Comparison of ENCODE assay signal across 27 cellular contexts in genomic region chr17:79955167-79955549, GRCh38.
DNase-seq lines count a peak whose midpoint lies in the region; ATAC-seq, FAIRE-seq and TF ChIP-seq lines count a peak whose summit lies in the region.
"Had no signal": no experiment of that assay in that cellular context is flagged by ENCODE, and none has a peak within 500 bp of the region (broad histone marks: within the 10 kb centered on the region; RNA-seq: fewer than 3 reads in every experiment).

No MANE protein-coding gene starts in this region.

- ATAC-seq in SK-N-SH treated with all-trans-retinoic acid at 6 μM for 48 hours (no peak), right lobe of liver (no peak), HepG2 (no peak), upper lobe of right lung (no peak)
- ATAC-seq: CD8-positive, alpha-beta T cell had no signal

- no peak for TF ChIP-seq POLR2A in right lobe of liver (IDR thresholded peaks at IDR 0.05)
- no peak for TF ChIP-seq POLR2A in HepG2 (IDR thresholded peaks at IDR 0.05; ENCODE audit: insufficient read depth in 1 of 2, low read depth in 2 of 2, low read length in 2 of 2)

- H3K4me2 ChIP-seq in SK-N-SH (no peak overlapping the region), HepG2 (ENCODE audit: low read depth, low read length) (no peak overlapping the region)

- no peaks in the 10 kb centered on the region for H3F3A ChIP-seq in SK-N-SH (replicated peaks; ENCODE audit: insufficient read depth)

- in situ Hi-C loops in HepG2 (cut with HindIII; ENCODE audit: extremely low pct_ligation_motif_present, low pct_unique_long_range_greater_than_20kb): no loop called here

- TF ChIP-seq EP300 in SK-N-SH (IDR thresholded peaks at IDR 0.05; ENCODE audit: borderline replicate concordance in 1 of 2, low read depth in 1 of 2, low read length in 1 of 2): no peak
- TF ChIP-seq EP300 in HepG2 (IDR thresholded peaks at IDR 0.05; ENCODE audit: low read depth in 2 of 2, low read length in 2 of 2): no peak
- no peak for TF ChIP-seq EP300 in HepG2 (CRISPR knock-in tag; IDR thresholded peaks at IDR 0.05; ENCODE audit: borderline replicate concordance)

- 94% methylated on average over 10 of the region's 10 CpGs for WGBS in SK-N-SH (ENCODE audit: low lambda C conversion rate)
- WGBS in right lobe of liver (ENCODE audit: insufficient coverage, low coverage, low lambda C conversion rate, missing lambda C conversion rate): 88% methylated on average over 6 of the region's 10 CpGs
- 94% methylated on average over 10 of the region's 10 CpGs for WGBS in HepG2 (ENCODE audit: low lambda C conversion rate)

- peak; percentile 32 for DNase-seq in SK-N-SH
- peak in 2 of 3 donors; percentile 26 to 29 for DNase-seq in right lobe of liver
- DNase-seq in HepG2 (ENCODE audit: low spot score): no peak
- peak; percentile 35 for DNase-seq in islet precursor cell
- DNase-seq in upper lobe of right lung: peak; percentile 61
- no peak for DNase-seq in GM19240 (ENCODE audit: insufficient read length, low spot score)
- DNase-seq in NCI-H446 (lab: John Stamatoyannopoulos, UW): no peak
- DNase-seq: Calu3, DMS153, GOT3, HCEC 1CT, KG1, NCI-H1092, NCI-H1436, NCI-H187 treated with DMSO at 0.1 percent for 48 hours, NCI-H2107, NCI-H2227 treated with DMSO at 0.1 percent for 48 hours, NCI-H510A treated with DMSO at 0.1 percent for 48 hours, NCI-H748 treated with DMSO at 0.1 percent for 48 hours, SJCRH30 had no signal

- POLR2A ChIA-PET in SK-N-SH (lab: Yijun Ruan, JAX): no interaction called here
- POLR2A ChIA-PET in HepG2 (lab: Yijun Ruan, JAX): no interaction called here

- H3K4me1 ChIP-seq in SK-N-SH (ENCODE audit: control insufficient read depth in 1 of 2, insufficient read depth in 2 of 2, low read depth in 1 of 2, low read length in 1 of 2) (peaks cover 3% of the 10 kb centered on the region in 2 experiments; a peak in 2 of 4 replicates), right lobe of liver (peaks cover 0 to 9% (median 0%) of the 10 kb centered on the region in 4 donors), HepG2 (ENCODE audit: insufficient read depth, low read length) (peaks cover 26% of the 10 kb centered on the region), upper lobe of right lung (peaks cover 19% of the 10 kb centered on the region)

- H3K27ac ChIP-seq in SK-N-SH (ENCODE audit: low read depth in 2 of 2, low read length in 1 of 2) (no peak overlapping the region), right lobe of liver (no peak overlapping the region), HepG2 (ENCODE audit: extremely low read length, insufficient read depth, low read length) (no peak overlapping the region), upper lobe of right lung (no peak overlapping the region)
- H3K27ac ChIP-seq: 22Rv1; BLaER1 treated with 17β-estradiol and CSF1 and Interleukin-3, amounts not matched to agents 10 nM and 100 nM; HL-60; RWPE1; SJCRH30 had no signal

- H3K9me3 ChIP-seq in SK-N-SH (no peaks in the 10 kb centered on the region), right lobe of liver (no peaks in the 10 kb centered on the region), HepG2 (ENCODE audit: low read length) (no peaks in the 10 kb centered on the region), upper lobe of right lung (no peaks in the 10 kb centered on the region)
- H3K9me3 ChIP-seq: BLaER1 treated with 17β-estradiol and CSF1 and Interleukin-3, amounts not matched to agents 10 nM and 100 nM; SJCRH30 had no signal

- H3K9me2 ChIP-seq in SK-N-SH: no peaks in the 10 kb centered on the region

- TF ChIP-seq RAD21 in SK-N-SH (IDR thresholded peaks at IDR 0.05; ENCODE audit: low read length): no peak
- TF ChIP-seq RAD21 in HepG2 (CRISPR knock-in tag; IDR thresholded peaks at IDR 0.05): no peak

- CTCF ChIA-PET in SK-N-SH (lab: Yijun Ruan, JAX): interaction anchor here (1.0 to 1.9 kb wide), 4 partner anchors 11 to 209 kb away, joined by 3 to 5 read pairs (median 4); no protein-coding TSS in a partner anchor
- CTCF ChIA-PET in HepG2 (lab: Yijun Ruan, JAX; ENCODE audit: low intra/inter-chr PET ratio, low total read pairs): no interaction called here

- intact Hi-C loops in right lobe of liver (cut with DNase I): no loop called here
- intact Hi-C loops in HepG2 (cut with micrococcal nuclease; ENCODE audit: unreplicated experiment): no loop called here
- intact Hi-C loops in upper lobe of right lung (cut with DNase I): no loop called here

- TF ChIP-seq CTCF in SK-N-SH (IDR thresholded peaks at IDR 0.05): no peak
- TF ChIP-seq CTCF in right lobe of liver (IDR thresholded peaks at IDR 0.05): no peak
- no peak for TF ChIP-seq CTCF in HepG2 (CRISPR knock-in tag; IDR thresholded peaks at IDR 0.05)
- TF ChIP-seq CTCF in upper lobe of right lung (IDR thresholded peaks at IDR 0.05): no peak

- FAIRE-seq in HepG2 (lab: Jason Lieb, UNC): no peak
- FAIRE-seq: GM12891 had no signal

- H3K4me3 ChIP-seq in SK-N-SH (ENCODE audit: low read depth in 2 of 2, low read length in 1 of 2): no peak overlapping the region
- H3K4me3 ChIP-seq in right lobe of liver: no peak overlapping the region
- H3K4me3 ChIP-seq in HepG2 (replicated peaks in 1 of 3; ENCODE audit: insufficient read depth in 1 of 3, low read depth in 2 of 3, low read length in 3 of 3): no peak overlapping the region
- H3K4me3 ChIP-seq in upper lobe of right lung: no peak overlapping the region
- H3K4me3 ChIP-seq: BLaER1 treated with 17β-estradiol and CSF1 and Interleukin-3, amounts not matched to agents 10 nM and 100 nM; SJCRH30 had no signal

- H3K27me3 ChIP-seq in SK-N-SH (ENCODE audit: insufficient read depth) (no peaks in the 10 kb centered on the region), right lobe of liver (no peaks in the 10 kb centered on the region), HepG2 (ENCODE audit: control insufficient read depth in 1 of 2, insufficient read depth in 2 of 2, low read length in 2 of 2) (no peaks in the 10 kb centered on the region), upper lobe of right lung (no peaks in the 10 kb centered on the region)
- H3K27me3 ChIP-seq: SJCRH30 had no signal

- H3K9ac ChIP-seq in SK-N-SH (no peak overlapping the region), HepG2 (ENCODE audit: insufficient read depth, low read depth, low read length) (no peak overlapping the region)
- H3K9ac ChIP-seq: BLaER1 treated with 17β-estradiol and CSF1 and Interleukin-3, amounts not matched to agents 10 nM and 100 nM had no signal

- H3K36me3 ChIP-seq in SK-N-SH (replicated peaks in 1 of 2; ENCODE audit: control insufficient read depth in 1 of 2, insufficient read depth in 2 of 2, low read length in 1 of 2) (peaks cover 0 to 13% of the 10 kb centered on the region in 2 experiments), right lobe of liver (no peaks in the 10 kb centered on the region), HepG2 (replicated peaks in 1 of 2; ENCODE audit: control insufficient read depth in 1 of 2, insufficient read depth in 2 of 2, low read length in 2 of 2) (peaks cover 0 to 3% of the 10 kb centered on the region in 2 experiments; a peak in 3 of 5 replicates), upper lobe of right lung (no peaks in the 10 kb centered on the region)
- H3K36me3 ChIP-seq: SJCRH30 had no signal

- peaks cover 1% of the 10 kb centered on the region; the same call in 1 of the 2 replicates for H3K79me2 ChIP-seq in SK-N-SH (ENCODE audit: insufficient read depth)
- H3K79me2 ChIP-seq in HepG2 (ENCODE audit: insufficient read depth, low read length): no peaks in the 10 kb centered on the region

- H4K20me1 ChIP-seq in SK-N-SH (ENCODE audit: insufficient read depth) (peaks cover 17% of the 10 kb centered on the region), HepG2 (ENCODE audit: insufficient read depth, low read length) (no peaks in the 10 kb centered on the region)

- BruUV-seq in HepG2 (replicated peaks; lab: Mats Ljungman, UMichigan): no TSS peak

- no peak overlapping the region for H2AFZ ChIP-seq in SK-N-SH (ENCODE audit: low read depth)
- no peak overlapping the region for H2AFZ ChIP-seq in HepG2 (ENCODE audit: low read length)

TF ChIP-seq in SK-N-SH, 30 proteins besides CTCF, POLR2A, EP300 and RAD21 (continues in another document):
- no peak for TF ChIP-seq RXRA (IDR thresholded peaks at IDR 0.05; ENCODE audit: borderline replicate concordance, low read depth)
- no peak for TF ChIP-seq RCOR1 (IDR thresholded peaks at IDR 0.05; ENCODE audit: low read length)
- TF ChIP-seq TCF12 (IDR thresholded peaks at IDR 0.05): no peak
- TF ChIP-seq USF2 (IDR thresholded peaks at IDR 0.05; ENCODE audit: borderline replicate concordance, low read depth, low read length): no peak

TF ChIP-seq in SK-N-SH treated with all-trans-retinoic acid at 6 μM for 48 hours, 23 proteins besides CTCF, POLR2A, EP300 and RAD21 (continues in another document):
- no peak for TF ChIP-seq PPARA (CRISPR knock-in tag; IDR thresholded peaks at IDR 0.05; ENCODE audit: borderline replicate concordance)
- no peak for TF ChIP-seq RARB (CRISPR knock-in tag; IDR thresholded peaks at IDR 0.05)

TF ChIP-seq in HepG2, 621 proteins besides CTCF, POLR2A, EP300 and RAD21:
- TF ChIP-seq MIXL1 (CRISPR knock-in tag; IDR thresholded peaks at IDR 0.05): no peak
- TF ChIP-seq HNF4A (CRISPR knock-in tag; IDR thresholded peaks at IDR 0.05): no peak
- TF ChIP-seq THAP8 (CRISPR knock-in tag; IDR thresholded peaks at IDR 0.05; ENCODE audit: borderline replicate concordance): no peak
- TF ChIP-seq IKZF1 (IDR thresholded peaks at IDR 0.05): no peak

Comparison
In these comparisons a context has a peak if more than half of its experiments do, and no peak if none do; other contexts are left out.
1. DNase-seq: peak in SK-N-SH (single experiment), right lobe of liver (2 of 3), islet precursor cell (single experiment) and upper lobe of right lung (single experiment); none in HepG2 (single experiment), GM19240 (single experiment) and NCI-H446 (0 of 2).